8 cellular contexts compared by ENCODE assay signal in the genomic region with DNA sequence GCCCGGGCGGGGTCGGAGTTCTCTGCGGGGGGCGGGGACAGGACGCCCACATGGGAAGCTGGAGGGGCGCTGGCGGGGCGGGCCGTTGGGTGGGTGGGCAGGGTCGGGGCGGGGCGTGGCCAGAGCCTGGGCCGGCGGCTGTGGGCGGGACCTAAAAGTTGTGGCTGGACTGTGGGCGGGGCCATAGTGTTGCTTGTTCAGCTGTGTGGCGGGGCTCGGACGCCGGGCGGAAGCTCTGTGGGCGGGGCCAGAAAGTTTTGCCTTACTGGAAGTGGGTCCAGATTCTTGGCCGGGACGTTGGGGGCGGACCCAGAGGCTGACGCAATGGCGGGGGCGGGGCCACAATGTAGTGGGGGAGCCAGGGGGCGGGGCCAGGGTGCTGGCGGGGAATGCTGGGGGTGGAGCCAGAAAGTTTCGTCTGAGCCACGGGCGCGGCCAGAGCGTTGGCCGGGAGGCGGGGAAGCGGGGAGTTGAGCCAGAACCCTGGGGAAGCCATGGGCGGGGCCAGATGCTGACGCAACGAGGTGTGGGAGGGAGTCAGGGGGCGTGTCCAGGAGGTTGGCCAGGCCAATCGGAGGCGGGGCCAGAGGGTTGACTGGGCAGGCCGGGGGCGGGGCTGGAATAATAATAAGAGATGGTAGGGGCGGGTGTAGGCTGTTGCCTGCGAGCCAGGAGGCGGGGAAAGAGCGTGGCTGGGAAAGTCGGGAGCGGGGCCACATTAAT.
A peak's percentile ranks its signal among the peaks of the same experiment; 100 is the strongest.
DNase-seq lines count a peak whose midpoint lies in the region; ATAC-seq lines count a peak whose summit lies in the region.

No MANE protein-coding gene starts in this region.

- peak overlapping the region; percentile 99 for H3K27ac ChIP-seq in cingulate gyrus (ENCODE audit: low read depth, low read length)

- ATAC-seq in GM19324 (IDR thresholded peaks at IDR 0.05; ENCODE audit: low FRiP score, unreplicated experiment) (peak; percentile 78), HG03457 (IDR thresholded peaks at IDR 0.05; ENCODE audit: unreplicated experiment) (peak; percentile 47)

- peak; percentile 99 for DNase-seq in AML-193 (lab: John Stamatoyannopoulos, UW)
- DNase-seq in NCI-H524 (lab: John Stamatoyannopoulos, UW), result peak; percentile 99
- peak; percentile 100 for DNase-seq in activated CD4-positive, alpha-beta T cell treated with anti-CD3 and anti-CD28 coated beads for 4 hours
- DNase-seq in kidney tubule cell (ENCODE audit: low spot score), result peak; percentile 99
- DNase-seq in stimulated activated CD4-positive, alpha-beta T cell treated with anti-CD3 and anti-CD28 coated beads, Interleukin-15, amount 100 ng/mL, for 48 hours (ENCODE audit: low read depth in 2 of 2), result peak; percentile 100

Comparison
In these comparisons a context has a peak if more than half of its experiments do, and no peak if none do; other contexts are left out.
1. Peak in every context shown above with its lines: DNase-seq, ATAC-seq and H3K27ac ChIP-seq.